In genomic region chr7:1668932-1669485, GRCh38 we compare ENCODE assay signal across 10 cellular contexts. TPM values are rescaled to one million over a fixed set of nuclear protein-coding genes. Genes with fewer than 3 reads are reported as not detected.
DNase-seq lines count a peak whose midpoint lies in the region; ATAC-seq and TF ChIP-seq lines count a peak whose summit lies in the region.
"Had no signal": no experiment of that assay in that cellular context is flagged by ENCODE, and none has a peak within 500 bp of the region (broad histone marks: within the 10 kb centered on the region; RNA-seq: fewer than 3 reads in every experiment).

No MANE protein-coding gene starts in this region.

- no peaks in the 10 kb centered on the region for H3K9me3 ChIP-seq in CD4-positive, alpha-beta memory T cell (ENCODE audit: control insufficient read depth in 1 of 2, low read length in 2 of 2)
- H3K9me3 ChIP-seq in HUES6 (ENCODE audit: control insufficient read depth, insufficient read depth, low read depth, low read length) (no peaks in the 10 kb centered on the region), Karpas-422 (ENCODE audit: low read length) (no peaks in the 10 kb centered on the region)
- H3K9me3 ChIP-seq: neutrophil had no signal

- peaks cover 20% of the 10 kb centered on the region for H3K27me3 ChIP-seq in CD4-positive, alpha-beta memory T cell (ENCODE audit: insufficient read depth, low read length)
- H3K27me3 ChIP-seq in HUES6 (ENCODE audit: control insufficient read depth, insufficient read depth, low read length) = peaks cover 71% of the 10 kb centered on the region
- H3K27me3 ChIP-seq in Karpas-422 (ENCODE audit: low read length) = no peaks in the 10 kb centered on the region

- H3K4me1 ChIP-seq in CD4-positive, alpha-beta memory T cell (ENCODE audit: insufficient read depth, low read length) = peaks cover 13% of the 10 kb centered on the region
- H3K4me1 ChIP-seq in HUES6 (ENCODE audit: control insufficient read depth, insufficient read depth, low read length) = peaks cover 13% of the 10 kb centered on the region
- H3K4me1 ChIP-seq in Karpas-422 (ENCODE audit: low read length) = no peaks in the 10 kb centered on the region

- POLR2A ChIA-PET in CD4-positive, alpha-beta memory T cell (lab: Charles Lee; ENCODE audit: partially characterized antibody) = no interaction called here

- peak overlapping the region in 6 of 8 donors; percentile 14 to 75 (median 52) for H3K4me3 Mint-ChIP-seq in CD4-positive, alpha-beta memory T cell
- peak overlapping the region; percentile 79 to 82 for H3K4me3 Mint-ChIP-seq in effector memory CD8-positive, alpha-beta T cell
- peak overlapping the region; percentile 61 for H3K4me3 Mint-ChIP-seq in natural killer cell

- H2AFZ ChIP-seq in Karpas-422 (ENCODE audit: low read length) = no peak overlapping the region

- intact Hi-C loops in CD4-positive, alpha-beta memory T cell (cut with micrococcal nuclease) = no loop called here
- intact Hi-C loops in natural killer cell (cut with micrococcal nuclease) = no loop called here

- peaks cover 15 to 19% of the 10 kb centered on the region in 2 donors for H3K27me3 Mint-ChIP-seq in CD4-positive, alpha-beta memory T cell
- H3K27me3 Mint-ChIP-seq in effector memory CD8-positive, alpha-beta T cell = peaks cover 27 to 61% of the 10 kb centered on the region in 2 donors
- H3K27me3 Mint-ChIP-seq in natural killer cell (ENCODE audit: low read depth in 2 of 2) = peaks cover 15 to 24% of the 10 kb centered on the region in 2 donors

- no peak overlapping the region for H3K4me3 ChIP-seq in CD4-positive, alpha-beta memory T cell (ENCODE audit: low read length in 2 of 2)
- peak overlapping the region; percentile 73 for H3K4me3 ChIP-seq in HUES6 (ENCODE audit: low read depth, low read length)
- no peak overlapping the region for H3K4me3 ChIP-seq in Karpas-422 (ENCODE audit: low read length)

- H3K9me2 ChIP-seq in Karpas-422 (replicated peaks; ENCODE audit: insufficient read depth, low read length) = no peaks in the 10 kb centered on the region

- H3K27ac Mint-ChIP-seq in CD4-positive, alpha-beta memory T cell = peak overlapping the region in 1 of 7 donors; percentile 30
- H3K27ac Mint-ChIP-seq in effector memory CD8-positive, alpha-beta T cell = no peak overlapping the region
- no peak overlapping the region for H3K27ac Mint-ChIP-seq in natural killer cell

- H3K4me1 Mint-ChIP-seq in CD4-positive, alpha-beta memory T cell = peaks cover 2 to 18% (median 6%) of the 10 kb centered on the region in 4 donors
- peaks cover 6 to 7% of the 10 kb centered on the region in 2 donors for H3K4me1 Mint-ChIP-seq in effector memory CD8-positive, alpha-beta T cell (ENCODE audit: low read depth in 2 of 2)
- peaks cover 5 to 10% of the 10 kb centered on the region in 2 donors for H3K4me1 Mint-ChIP-seq in natural killer cell

- CTCF ChIA-PET in CD4-positive, alpha-beta memory T cell (lab: Charles Lee; ENCODE audit: partially characterized antibody) = no interaction called here

- no peaks in the 10 kb centered on the region for H4K20me1 ChIP-seq in Karpas-422 (ENCODE audit: insufficient read depth, low read depth, low read length)

- no peaks in the 10 kb centered on the region for H3K79me2 ChIP-seq in Karpas-422 (ENCODE audit: low read length)

- H3K36me3 ChIP-seq in CD4-positive, alpha-beta memory T cell (ENCODE audit: insufficient read depth, low read length) = no peaks in the 10 kb centered on the region
- H3K36me3 ChIP-seq in HUES6 (ENCODE audit: control insufficient read depth, insufficient read depth, low read length) (no peaks in the 10 kb centered on the region), Karpas-422 (ENCODE audit: insufficient read depth, low read length) (no peaks in the 10 kb centered on the region)
- H3K36me3 ChIP-seq: neutrophil had no signal

- H3K4me2 ChIP-seq in Karpas-422 (ENCODE audit: low read depth, low read length, poor library complexity, severe bottlenecking) = no peak overlapping the region

- H3K9me3 Mint-ChIP-seq in CD4-positive, alpha-beta memory T cell = peaks cover 0 to 3% (median 0%) of the 10 kb centered on the region in 8 donors
- no peaks in the 10 kb centered on the region for H3K9me3 Mint-ChIP-seq in effector memory CD8-positive, alpha-beta T cell
- no peaks in the 10 kb centered on the region for H3K9me3 Mint-ChIP-seq in natural killer cell

- no peak for DNase-seq in CD4-positive, alpha-beta memory T cell
- no peak for DNase-seq in effector memory CD8-positive, alpha-beta T cell
- DNase-seq in natural killer cell (no peak), amygdala (lab: John Stamatoyannopoulos, UW) (no peak), HuH-7 (ENCODE audit: low spot score) (no peak), Karpas-422 (no peak)
- DNase-seq: effector CD8-positive, alpha-beta T cell had no signal

- ATAC-seq in effector memory CD8-positive, alpha-beta T cell (replicated peaks) = no peak
- ATAC-seq in natural killer cell (no peak), HG02970 (IDR thresholded peaks at IDR 0.05; ENCODE audit: low FRiP score, unreplicated experiment) (no peak)

- H3K9ac ChIP-seq in HUES6 (ENCODE audit: low read length) (peak overlapping the region; percentile 61), Karpas-422 (ENCODE audit: low read length) (no peak overlapping the region)

- no peak overlapping the region for H3K27ac ChIP-seq in CD4-positive, alpha-beta memory T cell (ENCODE audit: low read depth, low read length)
- H3K27ac ChIP-seq in HUES6 (ENCODE audit: low read depth, low read length) (no peak overlapping the region), Karpas-422 (ENCODE audit: low read length) (no peak overlapping the region)
- H3K27ac ChIP-seq: neutrophil had no signal

- no peak for TF ChIP-seq CTCF in natural killer cell (IDR thresholded peaks at IDR 0.05)

- no peaks in the 10 kb centered on the region for H3K36me3 Mint-ChIP-seq in CD4-positive, alpha-beta memory T cell
- H3K36me3 Mint-ChIP-seq in effector memory CD8-positive, alpha-beta T cell (ENCODE audit: insufficient read depth) = no peaks in the 10 kb centered on the region
- H3K36me3 Mint-ChIP-seq in natural killer cell = no peaks in the 10 kb centered on the region

RNA-seq across cellular contexts. Expression of gene ELFN1, which starts 1.1 kb away (rescaled TPM):
- total RNA-seq in CD4-positive, alpha-beta memory T cell = under 1 TPM in 1 of 2 experiments, not detected in 1; 0.12 TPM
- polyA plus RNA-seq in CD4-positive, alpha-beta memory T cell = not detected
- under 1 TPM in 2 of 3 donors, not detected in 1; 0.30 to 0.45 TPM for total RNA-seq in natural killer cell
- total RNA-seq in Karpas-422 (2014; rRNA removed; shearing (Covaris generic); ENCODE audit: low replicate concordance) = not detected in 2 replicates
